8 cellular contexts compared by ENCODE assay signal in the genomic region with DNA sequence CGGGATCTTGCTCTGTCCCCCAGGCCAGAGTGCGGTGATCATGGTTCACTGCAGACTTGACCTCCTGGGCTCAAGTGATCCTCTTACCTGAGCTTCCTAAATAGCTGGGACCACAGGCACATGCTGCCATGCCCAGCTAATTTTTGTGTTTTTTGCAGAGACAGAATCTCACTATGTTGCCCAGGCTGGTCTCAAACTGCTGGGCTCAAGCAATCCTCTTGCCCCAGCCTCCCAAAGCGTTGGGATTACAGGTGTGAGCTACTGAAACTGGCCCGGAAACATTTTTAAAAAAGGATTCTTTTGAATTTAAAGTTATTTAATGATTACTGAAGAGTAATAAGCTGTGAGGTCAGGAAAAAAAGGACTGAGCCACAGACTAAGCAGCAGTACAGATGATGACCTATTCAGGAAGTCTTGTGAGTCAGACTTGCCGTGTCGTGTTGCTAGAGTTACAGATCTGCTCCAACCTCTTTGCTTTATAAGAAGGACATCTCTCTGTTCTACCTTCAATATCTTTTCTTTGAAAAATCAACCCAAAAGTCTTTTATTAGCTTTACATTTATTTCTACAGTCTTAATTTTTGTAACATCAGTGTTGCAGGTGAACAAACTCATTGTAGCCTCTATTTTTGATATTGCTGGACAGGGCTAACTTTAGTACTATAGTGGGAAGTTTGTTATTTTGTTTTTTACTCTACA.
DNase-seq lines count a peak whose midpoint lies in the region; ATAC-seq, FAIRE-seq and TF ChIP-seq lines count a peak whose summit lies in the region.

No MANE protein-coding gene starts in this region.

- H3K9me3 Mint-ChIP-seq in activated naive CD4-positive, alpha-beta T cell treated with anti-CD3 and anti-CD28 coated beads for 36 hours: no peaks in the 10 kb centered on the region

- FAIRE-seq in H54 (lab: Jason Lieb, UNC): peak; percentile 87

- no peaks in the 10 kb centered on the region for H3K27me3 Mint-ChIP-seq in activated naive CD4-positive, alpha-beta T cell treated with anti-CD3 and anti-CD28 coated beads for 36 hours (ENCODE audit: low read depth)

- in situ Hi-C loops in G401 (cut with HindIII; ENCODE audit: low sequenced_read_pairs): no loop called here

- CTCF ChIA-PET in RWPE1 (lab: Yijun Ruan, JAX): interaction anchor here (0.6 to 2.3 kb wide), 8 partner anchors 10 to 489 kb away, joined by 3 to 16 read pairs (median 4); no protein-coding TSS in a partner anchor
- CTCF ChIA-PET in activated naive CD4-positive, alpha-beta T cell treated with anti-CD3 and anti-CD28 coated beads for 36 hours (lab: Charles Lee): interaction anchor here (0.6 to 2.9 kb wide), 7 partner anchors 11 to 226 kb away, joined by 3 to 9 read pairs (median 3); no protein-coding TSS in a partner anchor

- ATAC-seq in GM21381 (IDR thresholded peaks at IDR 0.05; ENCODE audit: unreplicated experiment): no peak

- peaks cover 13% of the 10 kb centered on the region for H3K36me3 Mint-ChIP-seq in activated naive CD4-positive, alpha-beta T cell treated with anti-CD3 and anti-CD28 coated beads for 36 hours (ENCODE audit: low read depth)

- peak overlapping the region; percentile 48 for H3K4me3 Mint-ChIP-seq in activated naive CD4-positive, alpha-beta T cell treated with anti-CD3 and anti-CD28 coated beads for 36 hours

- peaks cover 86% of the 10 kb centered on the region for H3K4me1 Mint-ChIP-seq in activated naive CD4-positive, alpha-beta T cell treated with anti-CD3 and anti-CD28 coated beads for 36 hours (ENCODE audit: low read depth)

- intact Hi-C loops in activated naive CD4-positive, alpha-beta T cell treated with anti-CD3 and anti-CD28 coated beads for 36 hours (cut with micrococcal nuclease): loop anchor here (1.0 to 5.0 kb wide), 6 partner anchors 33 to 253 kb away; partner anchors contain the start of genes NCOA3 and ZMYND8

- POLR2A ChIA-PET in RWPE1 (lab: Yijun Ruan, JAX; ENCODE audit: low non-redundant PET): no interaction called here

- no peak for TF ChIP-seq CTCF in RWPE1 (conservative IDR thresholded peaks at IDR 0.05; ENCODE audit: low read depth)

- H3K27ac ChIP-seq in RWPE1: peak overlapping the region; percentile 67

- TF ChIP-seq POLR2A in H54 (IDR thresholded peaks at IDR 0.05; ENCODE audit: low read depth, low read length): no peak

- H3K27ac Mint-ChIP-seq in activated naive CD4-positive, alpha-beta T cell treated with anti-CD3 and anti-CD28 coated beads for 36 hours: peak overlapping the region; percentile 96

- peak; percentile 71 for DNase-seq in AG08396 (ENCODE audit: low spot score)
- DNase-seq in H54 (ENCODE audit: insufficient read length, low spot score): peak; percentile 41
- peak; percentile 80 for DNase-seq in RWPE1 (ENCODE audit: low spot score)
- DNase-seq in activated naive CD4-positive, alpha-beta T cell treated with anti-CD3 and anti-CD28 coated beads for 36 hours: peak; percentile 97
- peak; percentile 32 for DNase-seq in kidney glomerular epithelial cell (lab: John Stamatoyannopoulos, UW)
- DNase-seq in stimulated activated CD8-positive, alpha-beta memory T cell treated with anti-CD3 and anti-CD28 coated beads, Interleukin-12 subunit alpha, Interleukin-12 subunit beta, amount 100 ng/mL, for 4 hours (ENCODE audit: low read depth): peak; percentile 55
- no peak for DNase-seq in G401 (ENCODE audit: low spot score)
